In the genomic region with DNA sequence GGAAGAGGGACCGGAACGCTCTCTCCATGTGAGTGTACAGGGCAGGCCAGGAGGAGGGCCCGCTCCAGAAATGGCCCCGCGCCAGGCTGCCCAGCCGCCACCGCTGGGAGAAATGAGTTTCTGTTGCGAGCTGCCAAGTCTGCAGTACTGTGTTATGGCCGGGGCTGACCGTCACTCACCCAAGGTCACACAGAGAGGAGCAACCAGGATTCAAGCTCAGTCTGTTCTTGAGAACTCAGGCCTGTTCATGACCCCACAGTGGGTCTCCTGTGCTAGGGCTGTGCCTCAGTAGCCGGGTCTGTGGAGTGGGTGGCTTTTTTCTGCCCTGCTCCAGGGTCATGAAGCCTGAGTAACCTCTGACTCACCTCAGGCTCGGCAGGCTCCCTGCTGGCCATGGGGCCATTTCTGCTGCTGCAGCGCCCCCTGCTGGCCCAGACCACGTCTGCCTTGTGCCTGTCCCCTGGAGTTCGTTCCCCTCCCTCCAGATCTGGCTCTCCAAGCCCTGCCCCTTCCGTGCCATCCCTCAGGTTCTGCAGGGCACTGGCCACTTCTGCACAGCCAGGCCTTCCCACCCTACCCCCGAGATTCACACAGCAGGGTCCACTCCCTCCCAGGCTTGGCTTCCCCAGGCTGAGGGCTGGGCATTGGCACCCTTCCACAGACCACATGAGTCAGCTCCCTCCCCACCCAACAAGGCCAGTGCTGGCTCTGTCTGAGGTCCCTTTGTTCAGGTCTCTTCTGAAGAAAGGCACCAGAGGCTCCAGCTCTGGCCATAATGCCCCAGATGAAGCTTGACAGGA, we compare ENCODE assay signal across 8 cellular contexts. TPM values are rescaled to one million over a fixed set of nuclear protein-coding genes. Genes with fewer than 3 reads are reported as not detected.
DNase-seq lines count a peak whose midpoint lies in the region; ATAC-seq and TF ChIP-seq lines count a peak whose summit lies in the region.

No MANE protein-coding gene starts in this region.

- H3K27ac Mint-ChIP-seq in activated T-helper 1 cell treated with anti-CD3 and anti-CD28 coated beads, Interleukin-12 subunit alpha, Interleukin-12 subunit beta, Interleukin-2, Interleukin-4 antibody, amounts not matched to agents 30 ng/mL and 10 ng/mL and 1 ng/mL, durations not matched to agents 14 hours and 24 hours and 36 hours: no peak overlapping the region
- H3K27ac Mint-ChIP-seq in neural crest cell (ENCODE audit: unreplicated experiment): no peak overlapping the region

- no peaks in the 10 kb centered on the region for H3K9me3 ChIP-seq in DND-41 (ENCODE audit: insufficient read depth, low read length, severe bottlenecking)
- no peaks in the 10 kb centered on the region for H3K9me3 ChIP-seq in Peyer's patch

- ATAC-seq in DND-41 (ENCODE audit: insufficient read depth, low read depth): peak; percentile 94
- peak; percentile 93 for ATAC-seq in stimulated activated naive CD8-positive, alpha-beta T cell treated with anti-CD3 and anti-CD28 coated beads, Interleukin-15, Interleukin-2, amounts not matched to agents 100 U/mL and 50 U/mL, for 24 hours
- no peak for ATAC-seq in HG03039 (IDR thresholded peaks at IDR 0.05; ENCODE audit: unreplicated experiment)

- peaks cover 15% of the 10 kb centered on the region for H3K27me3 Mint-ChIP-seq in activated T-helper 1 cell treated with anti-CD3 and anti-CD28 coated beads, Interleukin-12 subunit alpha, Interleukin-12 subunit beta, Interleukin-2, Interleukin-4 antibody, amounts not matched to agents 30 ng/mL and 10 ng/mL and 1 ng/mL, durations not matched to agents 14 hours and 24 hours and 36 hours (ENCODE audit: insufficient read depth)
- peaks cover 3% of the 10 kb centered on the region for H3K27me3 Mint-ChIP-seq in neural crest cell (ENCODE audit: low read depth)

- TF ChIP-seq CTCF in DND-41 (IDR thresholded peaks at IDR 0.05; ENCODE audit: borderline replicate concordance, extremely low read depth, low read length, poor library complexity, severe bottlenecking) (peak; percentile 90), Peyer's patch (IDR thresholded peaks at IDR 0.05) (peak; percentile 14 to 98 (median 78)), neural crest cell (conservative IDR thresholded peaks at IDR 0.05) (peak; percentile 93)

- H3K36me3 Mint-ChIP-seq in activated T-helper 1 cell treated with anti-CD3 and anti-CD28 coated beads, Interleukin-12 subunit alpha, Interleukin-12 subunit beta, Interleukin-2, Interleukin-4 antibody, amounts not matched to agents 30 ng/mL and 10 ng/mL and 1 ng/mL, durations not matched to agents 14 hours and 24 hours and 36 hours (ENCODE audit: low read depth): no peaks in the 10 kb centered on the region
- H3K36me3 Mint-ChIP-seq in neural crest cell (ENCODE audit: low read depth): no peaks in the 10 kb centered on the region

- DNase-seq in DND-41: peak; percentile 70
- DNase-seq in HT1080 (ENCODE audit: low read depth): peak; percentile 97
- DNase-seq in Peyer's patch: peak; percentile 58 to 93 (median 93)
- DNase-seq in activated T-helper 1 cell treated with anti-CD3 and anti-CD28 coated beads, Interleukin-12 subunit alpha, Interleukin-12 subunit beta, Interleukin-2, Interleukin-4 antibody, amounts not matched to agents 30 ng/mL and 10 ng/mL and 1 ng/mL, durations not matched to agents 14 hours and 24 hours and 36 hours (ENCODE audit: low spot score): peak; percentile 51
- peak; percentile 72 for DNase-seq in fibroblast of the conjunctiva (ENCODE audit: low read depth)
- DNase-seq in neural crest cell (ENCODE audit: low read depth, low spot score): peak; percentile 88
- DNase-seq in stimulated activated naive CD8-positive, alpha-beta T cell treated with anti-CD3 and anti-CD28 coated beads, Interleukin-15, Interleukin-2, amounts not matched to agents 100 U/mL and 50 U/mL, for 24 hours: peak; percentile 87

- H3K79me2 ChIP-seq in DND-41 (ENCODE audit: insufficient read depth, low read length): no peaks in the 10 kb centered on the region

- H3K27ac ChIP-seq in DND-41 (ENCODE audit: low read length) (no peak overlapping the region), Peyer's patch (peak overlapping the region in 1 of 4 donors; percentile 57)

- no peaks in the 10 kb centered on the region for H3K4me1 ChIP-seq in DND-41 (ENCODE audit: insufficient read depth, low read length)
- H3K4me1 ChIP-seq in Peyer's patch: peaks cover 0 to 28% (median 7%) of the 10 kb centered on the region in 4 donors

- H3K4me3 Mint-ChIP-seq in activated T-helper 1 cell treated with anti-CD3 and anti-CD28 coated beads, Interleukin-12 subunit alpha, Interleukin-12 subunit beta, Interleukin-2, Interleukin-4 antibody, amounts not matched to agents 30 ng/mL and 10 ng/mL and 1 ng/mL, durations not matched to agents 14 hours and 24 hours and 36 hours: no peak overlapping the region
- H3K4me3 Mint-ChIP-seq in neural crest cell: no peak overlapping the region

- H2AFZ ChIP-seq in DND-41 (ENCODE audit: low read depth, low read length): no peak overlapping the region

- intact Hi-C loops in activated T-helper 1 cell treated with anti-CD3 and anti-CD28 coated beads, Interleukin-12 subunit alpha, Interleukin-12 subunit beta, Interleukin-2, Interleukin-4 antibody, amounts not matched to agents 30 ng/mL and 10 ng/mL and 1 ng/mL, durations not matched to agents 14 hours and 24 hours and 36 hours (cut with micrococcal nuclease): loop anchor here (1.0 to 5.0 kb wide), 2 partner anchors 150 to 164 kb away; no protein-coding TSS in a partner anchor

- H3K36me3 ChIP-seq in DND-41 (ENCODE audit: insufficient read depth, low read length) (no peaks in the 10 kb centered on the region), Peyer's patch (no peaks in the 10 kb centered on the region)

- H3K4me3 ChIP-seq in DND-41 (ENCODE audit: low read depth in 1 of 2, low read length in 2 of 2) (no peak overlapping the region), Peyer's patch (no peak overlapping the region)

- H3K9ac ChIP-seq in DND-41 (ENCODE audit: low read depth, low read length): no peak overlapping the region

- no peaks in the 10 kb centered on the region for H3K9me3 Mint-ChIP-seq in activated T-helper 1 cell treated with anti-CD3 and anti-CD28 coated beads, Interleukin-12 subunit alpha, Interleukin-12 subunit beta, Interleukin-2, Interleukin-4 antibody, amounts not matched to agents 30 ng/mL and 10 ng/mL and 1 ng/mL, durations not matched to agents 14 hours and 24 hours and 36 hours
- H3K9me3 Mint-ChIP-seq in neural crest cell: no peaks in the 10 kb centered on the region

- peaks cover 9% of the 10 kb centered on the region for H4K20me1 ChIP-seq in DND-41 (ENCODE audit: insufficient read depth, low read length)

- no peak for TF ChIP-seq POLR2A in Peyer's patch (IDR thresholded peaks at IDR 0.05)

- H3K4me1 Mint-ChIP-seq in activated T-helper 1 cell treated with anti-CD3 and anti-CD28 coated beads, Interleukin-12 subunit alpha, Interleukin-12 subunit beta, Interleukin-2, Interleukin-4 antibody, amounts not matched to agents 30 ng/mL and 10 ng/mL and 1 ng/mL, durations not matched to agents 14 hours and 24 hours and 36 hours (ENCODE audit: low read depth): no peaks in the 10 kb centered on the region
- peaks cover 30% of the 10 kb centered on the region for H3K4me1 Mint-ChIP-seq in neural crest cell

- H3K4me2 ChIP-seq in DND-41 (ENCODE audit: insufficient read depth, low read length): no peak overlapping the region

- H3K27me3 ChIP-seq in DND-41 (ENCODE audit: insufficient read depth, low read length, poor library complexity) (peaks cover 37% of the 10 kb centered on the region), Peyer's patch (no peaks in the 10 kb centered on the region)

RNA-seq across cellular contexts. Expression of gene EDN2, which starts 51.8 kb away (rescaled TPM):
- not detected in 2 replicates for total RNA-seq in HT1080 (2014; rRNA removed; shearing (Covaris generic))
- polyA plus RNA-seq in HT1080 (2015; cell fraction: cytosol; rRNA removed): 0.06 TPM in 1 of 2 replicates, not detected in the other
- 0.67 TPM in 1 of 2 replicates, not detected in the other for polyA plus RNA-seq in HT1080 (2015; cell fraction: nucleus; rRNA removed)
- 10 to 100 TPM in 3 of 4 donors, not detected in 1; 43.2 to 75.0 (median 49.1) TPM for total RNA-seq in Peyer's patch
- total RNA-seq in activated T-helper 1 cell treated with anti-CD3 and anti-CD28 coated beads, Interleukin-12 subunit alpha, Interleukin-12 subunit beta, Interleukin-2, Interleukin-4 antibody, amounts not matched to agents 30 ng/mL and 10 ng/mL and 1 ng/mL, durations not matched to agents 14 hours and 24 hours and 36 hours: not detected in 2 replicates
- total RNA-seq in neural crest cell: not detected in 2 replicates
